12 cellular contexts compared by ENCODE assay signal in genomic region chr4:185742766-185743165, GRCh38.
DNase-seq lines count a peak whose midpoint lies in the region; ATAC-seq and TF ChIP-seq lines count a peak whose summit lies in the region.
"Had no signal": no experiment of that assay in that cellular context is flagged by ENCODE, and none has a peak within 500 bp of the region (broad histone marks: within the 10 kb centered on the region; RNA-seq: fewer than 3 reads in every experiment).

No MANE protein-coding gene starts in this region.

- no peaks in the 10 kb centered on the region for H3K9me3 ChIP-seq in mammary epithelial cell (replicated peaks; ENCODE audit: insufficient read depth, low read length)

- no peak overlapping the region for H3K4me3 ChIP-seq in mammary epithelial cell (replicated peaks in 1 of 3; ENCODE audit: insufficient read depth in 1 of 3, low read depth in 2 of 3, low read length in 3 of 3)

- dilution Hi-C loops in mammary epithelial cell (cut with HindIII; ENCODE audit: low sequenced_read_pairs): no loop called here

- CTCF ChIA-PET in mammary epithelial cell (lab: Charles Lee; ENCODE audit: low non-redundant PET): no interaction called here

- in situ Hi-C loops in mammary epithelial cell (cut with MboI; ENCODE audit: low sequenced_read_pairs in 2 of 2): no loop called here
- in situ Hi-C loops in GM13976 (cut with MboI; ENCODE audit: low sequenced_read_pairs, unreplicated experiment): no loop called here

- H3K79me2 ChIP-seq in mammary epithelial cell (ENCODE audit: insufficient read depth, low read length): no peaks in the 10 kb centered on the region

- intact Hi-C loops in mammary epithelial cell (cut with micrococcal nuclease): no loop called here

- no peak overlapping the region for H3K27ac ChIP-seq in mammary epithelial cell (ENCODE audit: insufficient read depth, low read depth, low read length)
- H3K27ac ChIP-seq: HL-60 had no signal

- H3K36me3 ChIP-seq in mammary epithelial cell (ENCODE audit: insufficient read depth, low read length): no peaks in the 10 kb centered on the region

- no peak overlapping the region for H3K4me2 ChIP-seq in mammary epithelial cell (ENCODE audit: insufficient read depth, low read depth, low read length)

- peaks cover 5% of the 10 kb centered on the region for H3K4me1 ChIP-seq in mammary epithelial cell (ENCODE audit: insufficient read depth, low read length)

- no peaks in the 10 kb centered on the region for H3K27me3 ChIP-seq in mammary epithelial cell (ENCODE audit: insufficient read depth, low read length)

- no TSS peak for BruUV-seq in mammary epithelial cell (replicated peaks; lab: Mats Ljungman, UMichigan)

- WGBS in mammary epithelial cell (ENCODE audit: low coverage, missing lambda C conversion rate): 79% methylated on average over 8 of the region's 8 CpGs

- TF ChIP-seq CTCF in mammary epithelial cell (conservative IDR thresholded peaks at IDR 0.05 in 1 of 2, IDR thresholded peaks at IDR 0.05 in 1 of 2; ENCODE audit: extremely low read depth in 1 of 2, insufficient read depth in 1 of 2, low read depth in 1 of 2, low read length in 2 of 2) (no peak), GM13976 (IDR thresholded peaks at IDR 0.05; ENCODE audit: borderline replicate concordance, control extremely low read depth, extremely low read depth, insufficient read depth, missing control alignments) (no peak)

- DNase-seq in A172 (ENCODE audit: low spot score): peak; percentile 57
- DNase-seq in mammary epithelial cell: peak; percentile 60
- no peak for DNase-seq in Kasumi-1 (lab: John Stamatoyannopoulos, UW)
- DNase-seq in GM13976 (ENCODE audit: low spot score): no peak
- no peak for DNase-seq in SIG-M5 (lab: John Stamatoyannopoulos, UW)
- DNase-seq: activated naive CD4-positive, alpha-beta T cell; left cardiac atrium; NCI-H524 treated with DMSO at 0.1 percent for 48 hours had no signal

- no peaks in the 10 kb centered on the region for H4K20me1 ChIP-seq in mammary epithelial cell (ENCODE audit: insufficient read depth, low read length)

- ATAC-seq in GM19438 (IDR thresholded peaks at IDR 0.05; ENCODE audit: low read depth, unreplicated experiment): peak; percentile 45
- ATAC-seq in HG03558 (IDR thresholded peaks at IDR 0.05; ENCODE audit: extremely low read depth, unreplicated experiment): peak; percentile 51
- ATAC-seq in GM19395 (IDR thresholded peaks at IDR 0.05; ENCODE audit: unreplicated experiment): no peak

- H2AFZ ChIP-seq in mammary epithelial cell (ENCODE audit: low read depth, low read length): no peak overlapping the region

- no peak overlapping the region for H3K9ac ChIP-seq in mammary epithelial cell (ENCODE audit: insufficient read depth, low read length)

Comparison
In these comparisons a context has a peak if more than half of its experiments do, and no peak if none do; other contexts are left out.
1. DNase-seq: peak in A172 (single experiment) and mammary epithelial cell (single experiment); none in Kasumi-1 (0 of 2), GM13976 (single experiment) and SIG-M5 (single experiment).